Comparison of ENCODE assay signal across 12 cellular contexts in the genomic region with DNA sequence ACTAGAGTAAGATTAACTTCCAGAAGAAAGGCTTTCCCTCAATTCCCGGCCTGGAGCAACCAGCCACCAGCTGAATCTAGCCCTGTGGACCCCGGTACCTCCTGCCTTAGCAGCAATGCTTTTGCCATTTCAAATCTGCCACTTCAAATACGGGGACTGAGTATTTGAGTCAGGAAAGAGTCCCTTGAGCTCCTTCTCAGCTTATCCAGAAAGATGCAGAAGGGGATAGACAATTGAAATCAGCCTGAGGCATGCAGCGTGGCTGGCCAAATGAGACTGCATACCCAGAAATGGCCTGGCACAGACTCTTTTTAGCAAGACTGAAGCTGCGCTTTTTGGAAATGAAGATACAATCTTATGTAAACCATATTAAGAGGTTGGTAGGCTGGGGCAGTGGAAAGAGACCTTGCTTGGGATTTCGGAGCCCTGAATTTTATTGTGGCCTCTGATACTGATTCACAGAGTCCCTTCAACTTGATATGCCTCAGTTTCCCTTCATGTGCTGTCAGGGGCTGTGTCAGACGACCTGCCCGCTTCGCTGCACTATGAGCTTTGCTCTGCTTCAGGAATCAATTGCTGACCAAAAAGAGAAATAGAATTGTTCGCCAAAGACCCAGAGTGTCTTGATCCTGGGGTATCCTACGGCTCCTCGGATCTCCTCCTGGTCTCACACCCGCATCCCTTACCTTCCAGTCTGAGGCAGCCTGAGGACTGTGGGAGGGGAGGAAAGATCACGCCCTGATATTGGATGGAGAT. TPM values are rescaled to one million over a fixed set of nuclear protein-coding genes. Genes with fewer than 3 reads are reported as not detected.
DNase-seq lines count a peak whose midpoint lies in the region; ATAC-seq, FAIRE-seq and TF ChIP-seq lines count a peak whose summit lies in the region.
"Had no signal": no experiment of that assay in that cellular context is flagged by ENCODE, and none has a peak within 500 bp of the region (broad histone marks: within the 10 kb centered on the region; RNA-seq: fewer than 3 reads in every experiment).

No MANE protein-coding gene starts in this region.

- H3K4me3 ChIP-seq in HepG2 (replicated peaks in 1 of 3; ENCODE audit: insufficient read depth in 1 of 3, low read depth in 2 of 3, low read length in 3 of 3) (peak overlapping the region; percentile 71 to 89 (median 71)), right lobe of liver (no peak overlapping the region), astrocyte (ENCODE audit: insufficient read depth, low read depth, low read length) (peak overlapping the region; percentile 38), OCI-LY7 (ENCODE audit: low read depth, low read length, poor library complexity, severe bottlenecking) (no peak overlapping the region)
- H3K4me3 ChIP-seq: MG63 had no signal

- H3K79me2 ChIP-seq in HepG2 (ENCODE audit: insufficient read depth, low read length) (peaks cover 27% of the 10 kb centered on the region), astrocyte (ENCODE audit: insufficient read depth, low read length) (no peaks in the 10 kb centered on the region), OCI-LY7 (ENCODE audit: insufficient read depth, low read depth, low read length) (no peaks in the 10 kb centered on the region)

- peaks cover 92% of the 10 kb centered on the region for H3K4me1 ChIP-seq in HepG2 (ENCODE audit: insufficient read depth, low read length)
- peaks cover 0 to 5% (median 0%) of the 10 kb centered on the region in 4 donors for H3K4me1 ChIP-seq in right lobe of liver
- peaks cover 5% of the 10 kb centered on the region for H3K4me1 ChIP-seq in astrocyte (ENCODE audit: insufficient read depth, low read length)
- H3K4me1 ChIP-seq in OCI-LY7 (ENCODE audit: insufficient read depth, low read length, poor library complexity, severe bottlenecking) = no peaks in the 10 kb centered on the region

- H3K9me2 ChIP-seq in OCI-LY7 (ENCODE audit: insufficient read depth, low read length) = no peaks in the 10 kb centered on the region

- POLR2A ChIA-PET in HepG2 (lab: Yijun Ruan, JAX) = interaction anchor here (0.8 to 8.9 kb wide), 4 partner anchors 22 to 110 kb away, joined by 3 to 109 read pairs (median 6); partner anchors contain the start of genes LAPTM4A, TTC32 and WDR35
- POLR2A ChIA-PET in OCI-LY7 (lab: Charles Lee) = no interaction called here

- H3K36me3 Mint-ChIP-seq in astrocyte (ENCODE audit: low read depth, unreplicated experiment) (no peaks in the 10 kb centered on the region), memory B cell (no peaks in the 10 kb centered on the region), type B pancreatic cell (peaks cover 3% of the 10 kb centered on the region)

- H3K9ac ChIP-seq in HepG2 (ENCODE audit: insufficient read depth, low read depth, low read length) (peak overlapping the region; percentile 83), astrocyte (ENCODE audit: low read length) (no peak overlapping the region)
- H3K9ac ChIP-seq: BLaER1 had no signal

- H3K4me1 Mint-ChIP-seq in astrocyte (ENCODE audit: low read depth, unreplicated experiment) (no peaks in the 10 kb centered on the region), memory B cell (peaks cover 2% of the 10 kb centered on the region), type B pancreatic cell (ENCODE audit: unreplicated experiment) (peaks cover 14% of the 10 kb centered on the region)

- FAIRE-seq in HepG2 (lab: Jason Lieb, UNC) = no peak
- FAIRE-seq in astrocyte (lab: Jason Lieb, UNC) = no peak
- FAIRE-seq in D721Med (lab: Jason Lieb, UNC) = no peak

- H3K9me3 ChIP-seq in HepG2 (ENCODE audit: low read length) (no peaks in the 10 kb centered on the region), right lobe of liver (no peaks in the 10 kb centered on the region), astrocyte (ENCODE audit: insufficient read depth, low read depth, low read length) (no peaks in the 10 kb centered on the region), OCI-LY7 (ENCODE audit: low read length) (no peaks in the 10 kb centered on the region)
- H3K9me3 ChIP-seq: MG63, Peyer's patch had no signal

- in situ Hi-C loops in HepG2 (cut with HindIII; ENCODE audit: extremely low pct_ligation_motif_present, low pct_unique_long_range_greater_than_20kb) = loop anchor here (5.0 kb wide), 1 partner anchor 81 kb away; no protein-coding TSS in a partner anchor

- no peak for ATAC-seq in HepG2
- no peak for ATAC-seq in right lobe of liver
- no peak for ATAC-seq in memory B cell (ENCODE audit: low read depth)

- H3K27me3 ChIP-seq in HepG2 (ENCODE audit: control insufficient read depth in 1 of 2, insufficient read depth in 2 of 2, low read length in 2 of 2) = no peaks in the 10 kb centered on the region; a peak in 1 of 5 replicates
- H3K27me3 ChIP-seq in right lobe of liver = peaks cover 0 to 8% of the 10 kb centered on the region in 2 donors
- peaks cover 10% of the 10 kb centered on the region for H3K27me3 ChIP-seq in astrocyte (ENCODE audit: insufficient read depth, low read length)
- H3K27me3 ChIP-seq: MG63 had no signal

- H3K27ac ChIP-seq in HepG2 (ENCODE audit: extremely low read length, insufficient read depth, low read length) = peak overlapping the region; percentile 72
- no peak overlapping the region for H3K27ac ChIP-seq in right lobe of liver
- no peak overlapping the region for H3K27ac ChIP-seq in astrocyte (ENCODE audit: low read depth, low read length)
- H3K27ac ChIP-seq in OCI-LY7 (ENCODE audit: low read depth, low read length, poor library complexity, severe bottlenecking) = no peak overlapping the region
- H3K27ac ChIP-seq: BLaER1, Peyer's patch had no signal

- no peaks in the 10 kb centered on the region for H3K36me3 ChIP-seq in HepG2 (replicated peaks in 1 of 2; ENCODE audit: control insufficient read depth in 1 of 2, insufficient read depth in 2 of 2, low read length in 2 of 2)
- H3K36me3 ChIP-seq in right lobe of liver = no peaks in the 10 kb centered on the region
- no peaks in the 10 kb centered on the region for H3K36me3 ChIP-seq in astrocyte (ENCODE audit: insufficient read depth, low read length)
- H3K36me3 ChIP-seq in OCI-LY7 (ENCODE audit: insufficient read depth, low read length) = no peaks in the 10 kb centered on the region
- H3K36me3 ChIP-seq: BLaER1, MG63, Peyer's patch had no signal

- DNase-seq in HepG2 (ENCODE audit: low spot score) (no peak), right lobe of liver (no peak), astrocyte (ENCODE audit: low read depth) (no peak), memory B cell (ENCODE audit: low spot score in 2 of 2) (no peak), type B pancreatic cell (ENCODE audit: extremely low spot score, unreplicated experiment) (no peak), SIG-M5 treated with dmso at 0.1 percent for 504 hours (lab: John Stamatoyannopoulos, UW; ENCODE audit: unreplicated experiment) (no peak), OCI-LY7 (ENCODE audit: low spot score) (no peak), D721Med (ENCODE audit: insufficient read length, low spot score) (no peak)
- DNase-seq: amniotic stem cell, MG63, Peyer's patch had no signal

- CTCF ChIA-PET in HepG2 (lab: Yijun Ruan, JAX; ENCODE audit: low intra/inter-chr PET ratio, low total read pairs) = interaction anchor here (1.4 kb wide), 1 partner anchor 56 kb away, joined by 3 read pairs; no protein-coding TSS in a partner anchor
- CTCF ChIA-PET in OCI-LY7 (lab: Charles Lee; ENCODE audit: unreplicated experiment) = no interaction called here

- WGBS in HepG2 (ENCODE audit: low lambda C conversion rate) = 80% methylated on average over 14 of the region's 14 CpGs
- WGBS in right lobe of liver (ENCODE audit: insufficient coverage, low coverage, low lambda C conversion rate, missing lambda C conversion rate) = 83% methylated on average over 9 of the region's 14 CpGs

- H2AFZ ChIP-seq in HepG2 (ENCODE audit: low read length) (peak overlapping the region; percentile 51), astrocyte (ENCODE audit: low read depth, low read length) (peak overlapping the region; percentile 80), OCI-LY7 (ENCODE audit: low read length) (no peak overlapping the region)

- H3K27me3 Mint-ChIP-seq in astrocyte (ENCODE audit: low read depth, unreplicated experiment) (peaks cover 15% of the 10 kb centered on the region), memory B cell (peaks cover 21% of the 10 kb centered on the region), type B pancreatic cell (peaks cover 48% of the 10 kb centered on the region)

- H3K4me3 Mint-ChIP-seq in astrocyte (ENCODE audit: unreplicated experiment) = peak overlapping the region; percentile 82
- H3K4me3 Mint-ChIP-seq in memory B cell = peak overlapping the region; percentile 75
- H3K4me3 Mint-ChIP-seq in type B pancreatic cell = peak overlapping the region; percentile 85

- peak overlapping the region; percentile 50 for H3K27ac Mint-ChIP-seq in astrocyte (ENCODE audit: unreplicated experiment)
- no peak overlapping the region for H3K27ac Mint-ChIP-seq in memory B cell
- peak overlapping the region; percentile 65 for H3K27ac Mint-ChIP-seq in type B pancreatic cell

- H4K20me1 ChIP-seq in HepG2 (ENCODE audit: insufficient read depth, low read length) (no peaks in the 10 kb centered on the region), astrocyte (ENCODE audit: insufficient read depth, low read length) (no peaks in the 10 kb centered on the region), OCI-LY7 (ENCODE audit: insufficient read depth, low read length) (no peaks in the 10 kb centered on the region)

- intact Hi-C loops in HepG2 (cut with micrococcal nuclease; ENCODE audit: unreplicated experiment) (no loop called here), right lobe of liver (cut with DNase I) (loop anchor here in 1 of 2 donors (5.0 kb wide), 1 partner anchor 86 kb away; no protein-coding TSS in a partner anchor), OCI-LY7 (cut with micrococcal nuclease; ENCODE audit: unreplicated experiment) (no loop called here)

- no peak for TF ChIP-seq RAD21 in HepG2 (CRISPR knock-in tag; IDR thresholded peaks at IDR 0.05)

- TF ChIP-seq CTCF in HepG2 (CRISPR knock-in tag; IDR thresholded peaks at IDR 0.05) = no peak
- TF ChIP-seq CTCF in right lobe of liver (IDR thresholded peaks at IDR 0.05) = no peak
- no peak for TF ChIP-seq CTCF in astrocyte (IDR thresholded peaks at IDR 0.05; ENCODE audit: insufficient read depth, low read depth, low read length)
- TF ChIP-seq CTCF in type B pancreatic cell (conservative IDR thresholded peaks at IDR 0.05) = no peak
- no peak for TF ChIP-seq CTCF in OCI-LY7 (conservative IDR thresholded peaks at IDR 0.05; ENCODE audit: low read length)
- TF ChIP-seq CTCF in D721Med (IDR thresholded peaks at IDR 0.05; ENCODE audit: insufficient read depth, missing control alignments) = no peak

- no TSS peak for BruUV-seq in HepG2 (replicated peaks; lab: Mats Ljungman, UMichigan)
- no TSS peak for BruUV-seq in OCI-LY7 (replicated peaks; lab: Mats Ljungman, UMichigan)

- peak overlapping the region; percentile 95 for H3K4me2 ChIP-seq in HepG2 (ENCODE audit: low read depth, low read length)
- peak overlapping the region; percentile 87 for H3K4me2 ChIP-seq in astrocyte (ENCODE audit: low read length)
- H3K4me2 ChIP-seq in OCI-LY7 (ENCODE audit: low read length) = no peak overlapping the region

- TF ChIP-seq POLR2A in HepG2 (IDR thresholded peaks at IDR 0.05; ENCODE audit: insufficient read depth in 1 of 2, low read depth in 2 of 2, low read length in 2 of 2) = no peak
- TF ChIP-seq POLR2A in right lobe of liver (IDR thresholded peaks at IDR 0.05) = no peak

- TF ChIP-seq EP300 in HepG2 (IDR thresholded peaks at IDR 0.05; ENCODE audit: low read depth in 2 of 2, low read length in 2 of 2) = no peak
- TF ChIP-seq EP300 in HepG2 (CRISPR knock-in tag; IDR thresholded peaks at IDR 0.05; ENCODE audit: borderline replicate concordance) = no peak

- H3K9me3 Mint-ChIP-seq in astrocyte (ENCODE audit: unreplicated experiment) = peaks cover 3% of the 10 kb centered on the region
- no peaks in the 10 kb centered on the region for H3K9me3 Mint-ChIP-seq in memory B cell
- H3K9me3 Mint-ChIP-seq in type B pancreatic cell = peaks cover 12% of the 10 kb centered on the region

RNA-seq across cellular contexts. Expression of gene MATN3, which starts 1.0 kb away (rescaled TPM):
- total RNA-seq in HepG2 (2016; rRNA removed; fragmentation: Illumina TruSeq; extraction: Trizol) (19.2 and 36.1 TPM in 2 replicates), right lobe of liver (not detected), astrocyte (11.4 and 13.3 TPM in 2 replicates), type B pancreatic cell (ENCODE audit: low replicate concordance) (0.45 and 3.0 TPM in 2 replicates), OCI-LY7 (2022) (not detected in 2 replicates)
- total RNA-seq in HepG2 (2016; cell fraction: cytosol; rRNA removed; fragmentation: Illumina TruSeq; extraction: Trizol; ENCODE audit: low read depth) = 2.3 and 3.4 TPM in 2 replicates
- total RNA-seq in HepG2 (2016; cell fraction: insoluble cytoplasmic fraction; rRNA removed; fragmentation: Illumina TruSeq; extraction: Trizol) = 16.3 and 36.5 TPM in 2 replicates
- 10.9 and 12.3 TPM in 2 replicates for total RNA-seq in HepG2 (2016; cell fraction: membrane; rRNA removed; fragmentation: Illumina TruSeq; extraction: Trizol)
- total RNA-seq in HepG2 (2016; cell fraction: nucleus; rRNA removed; fragmentation: Illumina TruSeq; extraction: Trizol) = 68.9 and 81.8 TPM in 2 replicates
- 191 and 208 TPM in 2 replicates for polyA plus RNA-seq in HepG2 (2011; rRNA removed)
- 101 and 153 TPM in 2 replicates for polyA plus RNA-seq in HepG2 (2011; cell fraction: cytosol; rRNA removed)
- polyA plus RNA-seq in HepG2 (2011; cell fraction: nucleus; rRNA removed) = 157 and 160 TPM in 2 replicates
- 109 and 194 TPM in 2 replicates for polyA plus RNA-seq in HepG2 (2012)
- polyA plus RNA-seq in HepG2 (2016; cell fraction: cytosol; fragmentation: Illumina TruSeq; extraction: Trizol; ENCODE audit: low read depth) = 4.3 and 4.6 TPM in 2 replicates
- polyA plus RNA-seq in HepG2 (2016; cell fraction: insoluble cytoplasmic fraction; fragmentation: Illumina TruSeq; extraction: Trizol; ENCODE audit: low read depth) = 26.1 and 30.5 TPM in 2 replicates
- polyA plus RNA-seq in HepG2 (2016; cell fraction: membrane; fragmentation: Illumina TruSeq; extraction: Trizol; ENCODE audit: low read depth) = 9.4 and 10.7 TPM in 2 replicates
- polyA plus RNA-seq in HepG2 (2016; cell fraction: nucleus; fragmentation: Illumina TruSeq; extraction: Trizol; ENCODE audit: insufficient read depth, low read depth) = 150 and 151 TPM in 2 replicates
- polyA minus RNA-seq in HepG2 (2011; rRNA and poly(A)+ RNA removed; ENCODE audit: low replicate concordance) = 0.14 and 109 TPM in 2 replicates
- polyA minus RNA-seq in HepG2 (2011; cell fraction: cytosol; rRNA and poly(A)+ RNA removed) = 73.2 and 97.4 TPM in 2 replicates
- polyA minus RNA-seq in HepG2 (2011; cell fraction: nucleus; rRNA and poly(A)+ RNA removed) = 125 and 126 TPM in 2 replicates
- total RNA-seq in OCI-LY7 (2014; rRNA removed; shearing (Covaris generic)) = not detected in 2 replicates

RNA-seq across cellular contexts. Expression of gene WDR35, which starts 21.5 kb away (rescaled TPM):
- total RNA-seq in HepG2 (2016; rRNA removed; fragmentation: Illumina TruSeq; extraction: Trizol) (19.6 and 26.6 TPM in 2 replicates), right lobe of liver (1 to 10 TPM; 1.2 to 3.3 (median 2.5) TPM), astrocyte (9.1 and 9.6 TPM in 2 replicates), type B pancreatic cell (ENCODE audit: low replicate concordance) (4.5 and 15.0 TPM in 2 replicates), OCI-LY7 (2022) (1.5 and 2.2 TPM in 2 replicates)
- total RNA-seq in HepG2 (2016; cell fraction: cytosol; rRNA removed; fragmentation: Illumina TruSeq; extraction: Trizol; ENCODE audit: low read depth) = 2.4 and 2.8 TPM in 2 replicates
- 19.2 and 25.7 TPM in 2 replicates for total RNA-seq in HepG2 (2016; cell fraction: insoluble cytoplasmic fraction; rRNA removed; fragmentation: Illumina TruSeq; extraction: Trizol)
- 3.2 and 4.5 TPM in 2 replicates for total RNA-seq in HepG2 (2016; cell fraction: membrane; rRNA removed; fragmentation: Illumina TruSeq; extraction: Trizol)
- 30.6 and 31.4 TPM in 2 replicates for total RNA-seq in HepG2 (2016; cell fraction: nucleus; rRNA removed; fragmentation: Illumina TruSeq; extraction: Trizol)
- polyA plus RNA-seq in HepG2 (2011; rRNA removed) = 8.2 and 11.1 TPM in 2 replicates
- 2.8 and 4.0 TPM in 2 replicates for polyA plus RNA-seq in HepG2 (2011; cell fraction: cytosol; rRNA removed)
- polyA plus RNA-seq in HepG2 (2011; cell fraction: nucleus; rRNA removed) = 17.1 and 18.5 TPM in 2 replicates
- 6.4 and 8.8 TPM in 2 replicates for polyA plus RNA-seq in HepG2 (2012)
- 0.34 and 0.38 TPM in 2 replicates for polyA plus RNA-seq in HepG2 (2016; cell fraction: cytosol; fragmentation: Illumina TruSeq; extraction: Trizol; ENCODE audit: low read depth)
- polyA plus RNA-seq in HepG2 (2016; cell fraction: insoluble cytoplasmic fraction; fragmentation: Illumina TruSeq; extraction: Trizol; ENCODE audit: low read depth) = 10.8 and 11.7 TPM in 2 replicates
- polyA plus RNA-seq in HepG2 (2016; cell fraction: membrane; fragmentation: Illumina TruSeq; extraction: Trizol; ENCODE audit: low read depth) = 0.88 and 1.1 TPM in 2 replicates
- 35.7 and 36.8 TPM in 2 replicates for polyA plus RNA-seq in HepG2 (2016; cell fraction: nucleus; fragmentation: Illumina TruSeq; extraction: Trizol; ENCODE audit: insufficient read depth, low read depth)
- polyA minus RNA-seq in HepG2 (2011; rRNA and poly(A)+ RNA removed; ENCODE audit: low replicate concordance) = 4.9 and 7.4 TPM in 2 replicates
- 7.1 and 7.9 TPM in 2 replicates for polyA minus RNA-seq in HepG2 (2011; cell fraction: cytosol; rRNA and poly(A)+ RNA removed)
- 37.7 and 50.3 TPM in 2 replicates for polyA minus RNA-seq in HepG2 (2011; cell fraction: nucleus; rRNA and poly(A)+ RNA removed)
- total RNA-seq in OCI-LY7 (2014; rRNA removed; shearing (Covaris generic)) = 0.05 and 0.06 TPM in 2 replicates

RNA-seq across cellular contexts. Expression of gene LAPTM4A, which starts 40.0 kb away (rescaled TPM):
- 82.8 and 116 TPM in 2 replicates for total RNA-seq in HepG2 (2016; rRNA removed; fragmentation: Illumina TruSeq; extraction: Trizol)
- total RNA-seq in HepG2 (2016; cell fraction: cytosol; rRNA removed; fragmentation: Illumina TruSeq; extraction: Trizol; ENCODE audit: low read depth) = 18.7 and 21.2 TPM in 2 replicates
- 83.7 and 119 TPM in 2 replicates for total RNA-seq in HepG2 (2016; cell fraction: insoluble cytoplasmic fraction; rRNA removed; fragmentation: Illumina TruSeq; extraction: Trizol)
- 35.7 and 39.5 TPM in 2 replicates for total RNA-seq in HepG2 (2016; cell fraction: membrane; rRNA removed; fragmentation: Illumina TruSeq; extraction: Trizol)
- 127 and 144 TPM in 2 replicates for total RNA-seq in HepG2 (2016; cell fraction: nucleus; rRNA removed; fragmentation: Illumina TruSeq; extraction: Trizol)
- polyA plus RNA-seq in HepG2 (2011; rRNA removed) = 491 and 558 TPM in 2 replicates
- 344 and 527 TPM in 2 replicates for polyA plus RNA-seq in HepG2 (2011; cell fraction: cytosol; rRNA removed)
- polyA plus RNA-seq in HepG2 (2011; cell fraction: nucleus; rRNA removed) = 114 and 137 TPM in 2 replicates
- 288 and 349 TPM in 2 replicates for polyA plus RNA-seq in HepG2 (2012)
- polyA plus RNA-seq in HepG2 (2016; cell fraction: cytosol; fragmentation: Illumina TruSeq; extraction: Trizol; ENCODE audit: low read depth) = 46.6 and 49.9 TPM in 2 replicates
- polyA plus RNA-seq in HepG2 (2016; cell fraction: insoluble cytoplasmic fraction; fragmentation: Illumina TruSeq; extraction: Trizol; ENCODE audit: low read depth) = 181 and 190 TPM in 2 replicates
- 62.5 and 62.8 TPM in 2 replicates for polyA plus RNA-seq in HepG2 (2016; cell fraction: membrane; fragmentation: Illumina TruSeq; extraction: Trizol; ENCODE audit: low read depth)
- 365 and 398 TPM in 2 replicates for polyA plus RNA-seq in HepG2 (2016; cell fraction: nucleus; fragmentation: Illumina TruSeq; extraction: Trizol; ENCODE audit: insufficient read depth, low read depth)
- polyA minus RNA-seq in HepG2 (2011; rRNA and poly(A)+ RNA removed; ENCODE audit: low replicate concordance) = 123 and 176 TPM in 2 replicates
- 150 and 184 TPM in 2 replicates for polyA minus RNA-seq in HepG2 (2011; cell fraction: cytosol; rRNA and poly(A)+ RNA removed)
- polyA minus RNA-seq in HepG2 (2011; cell fraction: nucleus; rRNA and poly(A)+ RNA removed) = 93.0 and 135 TPM in 2 replicates
- total RNA-seq in right lobe of liver = 100 to 1,000 TPM in 4 of 6 experiments, 10 to 100 TPM in 2; 80.0 to 143 (median 126) TPM
- 300 and 337 TPM in 2 replicates for total RNA-seq in astrocyte
- 196 and 229 TPM in 2 replicates for total RNA-seq in type B pancreatic cell (ENCODE audit: low replicate concordance)
- 6.5 and 8.4 TPM in 2 replicates for total RNA-seq in OCI-LY7 (2014; rRNA removed; shearing (Covaris generic))
- 26.2 and 29.2 TPM in 2 replicates for total RNA-seq in OCI-LY7 (2022)

Comparison
In these comparisons a context has a peak if more than half of its experiments do, and no peak if none do; other contexts are left out.
1. H3K4me3 ChIP-seq: peak in HepG2 (3 of 3) and astrocyte (single experiment); none in right lobe of liver (0 of 3) and OCI-LY7 (single experiment).
2. Peak in every context shown above with its lines, with median percentiles within 50 percentile points of each other: H3K4me3 Mint-ChIP-seq.